In genomic region chr5:16522096-16522495, GRCh38 we compare ENCODE assay signal across 23 cellular contexts. TPM values are rescaled to one million over a fixed set of nuclear protein-coding genes. Genes with fewer than 3 reads are reported as not detected.
A peak's percentile ranks its signal among the peaks of the same experiment; 100 is the strongest.
DNase-seq lines count a peak whose midpoint lies in the region; ATAC-seq and TF ChIP-seq lines count a peak whose summit lies in the region.
"Had no signal": no experiment of that assay in that cellular context is flagged by ENCODE, and none has a peak within 500 bp of the region (broad histone marks: within the 10 kb centered on the region; RNA-seq: fewer than 3 reads in every experiment).

No MANE protein-coding gene starts in this region.

- peaks cover 16% of the 10 kb centered on the region for H3K36me3 ChIP-seq in BLaER1
- no peaks in the 10 kb centered on the region for H3K36me3 ChIP-seq in body of pancreas (replicated peaks in 1 of 2; ENCODE audit: insufficient read depth in 1 of 2, low read depth in 2 of 2)
- H3K36me3 ChIP-seq: gastrocnemius medialis, suprapubic skin had no signal

- H3K4me3 ChIP-seq in BLaER1 (no peak overlapping the region), body of pancreas (no peak overlapping the region)
- H3K4me3 ChIP-seq: gastrocnemius medialis, suprapubic skin had no signal

- intact Hi-C loops in body of pancreas (cut with DNase I), result no loop called here

- H3K27ac ChIP-seq in BLaER1 (no peak overlapping the region), body of pancreas (peak overlapping the region; percentile 94 to 97 (median 95))
- H3K27ac ChIP-seq: gastrocnemius medialis, suprapubic skin had no signal

- H4K20me1 ChIP-seq in BLaER1, result peaks cover 75% of the 10 kb centered on the region

- H3K9ac ChIP-seq in BLaER1, result no peak overlapping the region
- H3K9ac ChIP-seq: SK-N-SH had no signal

- 49 to 55% methylated on average over 3 of the region's 3 CpGs for WGBS in body of pancreas, 2 donors

- H3K9me3 ChIP-seq in BLaER1 (no peaks in the 10 kb centered on the region), body of pancreas (no peaks in the 10 kb centered on the region)
- H3K9me3 ChIP-seq: gastrocnemius medialis, SK-N-SH, suprapubic skin had no signal

- TF ChIP-seq POLR2A in body of pancreas (IDR thresholded peaks at IDR 0.05), result no peak

- DNase-seq in MV-4-11 (lab: John Stamatoyannopoulos, UW), result peak; percentile 80
- no peak for DNase-seq in body of pancreas
- peak; percentile 40 for DNase-seq in mucosa of gallbladder (ENCODE audit: low spot score)
- DNase-seq in NCI-H526 treated with DMSO at 0.1 percent for 48 hours (lab: John Stamatoyannopoulos, UW), result no peak
- no peak for DNase-seq in amygdala (lab: John Stamatoyannopoulos, UW)
- DNase-seq in A172 (ENCODE audit: low spot score), result no peak
- no peak for DNase-seq in putamen (ENCODE audit: low spot score)
- DNase-seq: activated naive CD4-positive, alpha-beta T cell; activated T-cell treated with anti-CD3 and anti-CD28 coated beads, Interleukin-2, amount 50 U/mL, for 24 hours; aorta; CD4-positive, alpha-beta T cell; effector CD8-positive, alpha-beta T cell; gastrocnemius medialis; mesenchymal stem cell; naive thymus-derived CD8-positive, alpha-beta T cell; NCI-H1417; NCI-H2107; NK-92 treated with Interleukin-12 subunit alpha and Interleukin-12 subunit beta, amount 100 ng/mL, for 24 hours; SK-N-SH had no signal

- peak; percentile 3 for ATAC-seq in body of pancreas
- ATAC-seq: activated CD4-positive, CD25-positive, alpha-beta regulatory T cell treated with anti-CD3 and anti-CD28 coated beads, Interleukin-2, amount 50 U/mL, for 24 hours; esophagus mucosa; gastrocnemius medialis; naive thymus-derived CD8-positive, alpha-beta T cell had no signal

- H3K4me1 ChIP-seq in BLaER1 (peaks cover 37% of the 10 kb centered on the region), body of pancreas (peaks cover 34% of the 10 kb centered on the region)
- H3K4me1 ChIP-seq: suprapubic skin had no signal

- H3K4me2 ChIP-seq in BLaER1, result peak overlapping the region; percentile 8; the same call in 1 of the 2 replicates
- H3K4me2 ChIP-seq: SK-N-SH had no signal

- H3K27me3 ChIP-seq in BLaER1, result no peaks in the 10 kb centered on the region
- H3K27me3 ChIP-seq in body of pancreas, result no peaks in the 10 kb centered on the region
- H3K27me3 ChIP-seq: gastrocnemius medialis, suprapubic skin had no signal

- no peak for TF ChIP-seq CTCF in body of pancreas (IDR thresholded peaks at IDR 0.05)

RNA-seq across cellular contexts. Expression of gene ZNF622, which starts 56.5 kb away (rescaled TPM):
- total RNA-seq in body of pancreas (10 to 100 TPM; 28.0 to 45.1 TPM), mucosa of gallbladder (30.9 TPM)
- total RNA-seq in A172 (2014; rRNA removed; shearing (Covaris generic)), result 58.9 and 73.0 TPM in 2 replicates

Comparison
In these comparisons a context has a peak if more than half of its experiments do, and no peak if none do; other contexts are left out.
1. DNase-seq: peak in MV-4-11 (single experiment) and mucosa of gallbladder (single experiment); none in body of pancreas (0 of 4), NCI-H526 treated with DMSO at 0.1 percent for 48 hours (single experiment), amygdala (0 of 56), A172 (single experiment) and putamen (single experiment).